8 cellular contexts compared by ENCODE assay signal in genomic region chr12:123712780-123713319, GRCh38.
A peak's percentile ranks its signal among the peaks of the same experiment; 100 is the strongest.
DNase-seq lines count a peak whose midpoint lies in the region; ATAC-seq and TF ChIP-seq lines count a peak whose summit lies in the region.

No MANE protein-coding gene starts in this region.

- H3K27ac Mint-ChIP-seq in T-helper 1 cell treated with Interleukin-12 subunit alpha and Interleukin-12 subunit beta and Interleukin-4 antibody, amounts not matched to agents 30 μg/mL and 1 μg/mL, for 36 hours: peak overlapping the region; percentile 79

- peak; percentile 27 for DNase-seq in DMS 273 (lab: John Stamatoyannopoulos, UW; ENCODE audit: unreplicated experiment)
- DNase-seq in DMS 273 treated with DMSO at 0.1 percent for 48 hours (lab: John Stamatoyannopoulos, UW): no peak
- no peak for DNase-seq in fibroblast of mammary gland (ENCODE audit: low read depth)
- DNase-seq in retinal pigment epithelial cell (ENCODE audit: low read depth): no peak
- no peak for DNase-seq in GF-D8 (lab: John Stamatoyannopoulos, UW)
- DNase-seq in NCI-H748 treated with DMSO at 0.1 percent for 48 hours (lab: John Stamatoyannopoulos, UW): no peak

- peak overlapping the region; percentile 75 for H3K4me3 ChIP-seq in fibroblast of mammary gland (ENCODE audit: control insufficient read depth, low read depth, low read length)
- H3K4me3 ChIP-seq in retinal pigment epithelial cell (ENCODE audit: low read length): peak overlapping the region; percentile 85

- peak overlapping the region; percentile 88 for H3K4me3 Mint-ChIP-seq in T-helper 1 cell treated with Interleukin-12 subunit alpha and Interleukin-12 subunit beta and Interleukin-4 antibody, amounts not matched to agents 30 μg/mL and 1 μg/mL, for 36 hours

- TF ChIP-seq CTCF in fibroblast of mammary gland (conservative IDR thresholded peaks at IDR 0.05; ENCODE audit: control insufficient read depth, insufficient read depth, low read depth, low read length): no peak
- TF ChIP-seq CTCF in retinal pigment epithelial cell (conservative IDR thresholded peaks at IDR 0.05; ENCODE audit: low read depth, low read length): no peak

- no peak for ATAC-seq in HG03159 (IDR thresholded peaks at IDR 0.05; ENCODE audit: unreplicated experiment)

- H3K9me3 Mint-ChIP-seq in T-helper 1 cell treated with Interleukin-12 subunit alpha and Interleukin-12 subunit beta and Interleukin-4 antibody, amounts not matched to agents 30 μg/mL and 1 μg/mL, for 36 hours: no peaks in the 10 kb centered on the region

- peaks cover 33% of the 10 kb centered on the region for H3K4me1 Mint-ChIP-seq in T-helper 1 cell treated with Interleukin-12 subunit alpha and Interleukin-12 subunit beta and Interleukin-4 antibody, amounts not matched to agents 30 μg/mL and 1 μg/mL, for 36 hours (ENCODE audit: low read depth)

- H3K27me3 Mint-ChIP-seq in T-helper 1 cell treated with Interleukin-12 subunit alpha and Interleukin-12 subunit beta and Interleukin-4 antibody, amounts not matched to agents 30 μg/mL and 1 μg/mL, for 36 hours (ENCODE audit: low read depth): no peaks in the 10 kb centered on the region

- H3K36me3 Mint-ChIP-seq in T-helper 1 cell treated with Interleukin-12 subunit alpha and Interleukin-12 subunit beta and Interleukin-4 antibody, amounts not matched to agents 30 μg/mL and 1 μg/mL, for 36 hours (ENCODE audit: low read depth): peaks cover 4% of the 10 kb centered on the region
